1 cellular context compared by ENCODE assay signal in the genomic region with DNA sequence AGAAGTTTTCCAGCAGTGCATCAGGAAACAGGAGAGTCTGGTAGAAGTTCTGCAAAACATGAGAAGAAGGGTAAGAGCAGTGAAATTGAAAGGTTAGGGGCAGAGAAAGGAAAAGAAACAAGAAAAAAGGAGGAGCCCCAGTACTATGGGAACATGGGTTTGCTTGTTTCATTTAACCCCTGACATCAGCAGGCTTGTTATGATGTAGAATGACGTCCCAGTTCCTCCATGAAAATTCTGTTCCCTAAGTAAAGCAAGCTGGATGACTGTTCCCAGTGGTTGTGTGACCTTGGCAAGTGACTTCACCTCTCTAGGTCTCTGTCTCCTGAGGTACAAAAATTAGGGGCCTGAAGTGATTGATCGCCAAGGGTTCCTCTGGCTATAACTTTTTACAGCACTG.
TF ChIP-seq lines count a peak whose summit lies in the region.

No MANE protein-coding gene starts in this region.

TF ChIP-seq in H1, 55 proteins besides CTCF, POLR2A, EP300 and RAD21:
- TF ChIP-seq CHD7 (IDR thresholded peaks at IDR 0.05; ENCODE audit: insufficient replicate concordance, low read length) (no peak), SUZ12 (IDR thresholded peaks at IDR 0.05; ENCODE audit: low read length) (no peak), GABPA (IDR thresholded peaks at IDR 0.05; ENCODE audit: borderline replicate concordance, insufficient read depth, low read length) (no peak), FOSL1 (IDR thresholded peaks at IDR 0.05; ENCODE audit: insufficient read depth, low read depth, low read length) (no peak), CBX8 (IDR thresholded peaks at IDR 0.05; ENCODE audit: borderline replicate concordance, low read depth, low read length) (no peak), CEBPB (IDR thresholded peaks at IDR 0.05; ENCODE audit: low read depth, low read length) (no peak), NANOG (IDR thresholded peaks at IDR 0.05; ENCODE audit: insufficient read depth, low read depth, low read length, poor library complexity, severe bottlenecking) (no peak), TEAD4 (IDR thresholded peaks at IDR 0.05; ENCODE audit: low read depth, low read length) (no peak), E2F6 (IDR thresholded peaks at IDR 0.05) (no peak), RXRA (IDR thresholded peaks at IDR 0.05; ENCODE audit: insufficient read depth, low read depth, low read length) (no peak), SP1 (IDR thresholded peaks at IDR 0.05; ENCODE audit: low read depth, low read length) (no peak)
- TF ChIP-seq, protein P1, sequence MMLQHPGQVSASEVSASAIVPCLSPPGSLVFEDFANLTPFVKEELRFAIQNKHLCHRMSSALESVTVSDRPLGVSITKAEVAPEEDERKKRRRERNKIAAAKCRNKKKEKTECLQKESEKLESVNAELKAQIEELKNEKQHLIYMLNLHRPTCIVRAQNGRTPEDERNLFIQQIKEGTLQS (IDR thresholded peaks at IDR 0.05; ENCODE audit: insufficient read depth, low read depth, low read length): no peak
TF ChIP-seq in H1: peak in this region for 0.
